ENCODE assay signal across 6 cellular contexts in the genomic region with DNA sequence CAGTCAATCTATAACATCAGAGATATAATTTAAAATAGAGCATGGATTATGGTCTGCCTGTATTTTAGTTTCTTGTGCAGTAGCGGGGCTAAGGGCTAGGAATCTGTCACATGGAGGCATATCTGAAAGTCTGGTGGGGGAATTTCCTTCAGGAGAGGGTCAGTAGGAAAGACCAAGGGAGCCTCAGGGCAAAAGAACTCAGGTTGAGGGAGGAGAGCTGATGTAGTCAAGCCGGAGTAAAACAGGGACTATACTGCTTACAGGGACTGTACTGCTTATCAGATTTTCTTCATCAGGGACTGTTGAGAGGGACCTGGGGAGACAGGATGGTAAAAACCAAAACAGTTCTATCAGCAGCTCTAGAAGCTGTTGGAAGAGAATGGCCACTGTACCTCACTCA.
"Had no signal": no experiment of that assay in that cellular context is flagged by ENCODE, and none has a peak within 500 bp of the region (broad histone marks: within the 10 kb centered on the region; RNA-seq: fewer than 3 reads in every experiment).

No MANE protein-coding gene starts in this region.

- H2AFZ ChIP-seq: GM23248 had no signal

- H3K27ac ChIP-seq: GM23248 had no signal

- H3K27ac Mint-ChIP-seq: H9 had no signal

- ATAC-seq: K562 had no signal

- H3K4me3 Mint-ChIP-seq: H9 had no signal

- H3K4me3 ChIP-seq: GM23248, K562 had no signal

- H3K4me1 Mint-ChIP-seq: H9 had no signal

- DNase-seq: GM23248, H9, HCEC 1CT, IMR-90, KG1 had no signal

- H3K9me3 Mint-ChIP-seq: H9 had no signal
